ENCODE assay signal across 8 cellular contexts in the genomic region with DNA sequence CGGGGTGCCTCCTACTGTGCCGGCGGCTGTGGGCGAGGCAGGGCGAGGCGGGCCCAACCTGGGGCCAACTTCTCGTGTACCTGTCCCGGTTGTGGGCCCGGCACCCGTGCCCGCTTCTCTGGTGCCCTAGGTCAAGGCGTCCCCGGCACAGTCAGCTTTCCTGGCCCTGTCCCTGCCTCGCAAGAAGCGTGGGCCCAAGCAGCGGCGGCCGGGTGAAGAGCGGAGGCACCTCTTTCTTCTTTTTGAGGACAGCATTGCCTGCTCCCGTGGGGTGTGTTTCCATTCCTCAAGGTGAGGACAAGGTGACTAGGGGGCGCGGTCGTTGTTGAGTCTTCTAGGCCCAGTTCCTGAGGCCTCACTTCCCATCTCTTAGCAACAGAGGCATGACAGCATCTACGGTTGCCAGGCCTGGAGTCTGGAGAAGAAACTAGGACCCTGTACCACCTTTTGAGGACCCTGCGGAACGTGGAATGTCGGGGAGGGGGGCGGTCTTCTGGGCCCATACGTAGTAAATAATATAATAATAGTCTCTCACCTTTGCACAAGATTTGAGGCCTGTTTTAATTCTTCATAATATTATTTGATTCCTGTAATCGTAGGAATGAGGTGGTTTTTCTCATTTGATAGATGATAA. TPM values are rescaled to one million over a fixed set of nuclear protein-coding genes. Genes with fewer than 3 reads are reported as not detected.
DNase-seq lines count a peak whose midpoint lies in the region; ATAC-seq and TF ChIP-seq lines count a peak whose summit lies in the region.

No MANE protein-coding gene starts in this region.

- TF ChIP-seq EP300 in transverse colon (IDR thresholded peaks at IDR 0.05; ENCODE audit: low read depth), result no peak

- no peaks in the 10 kb centered on the region for H3K9me3 Mint-ChIP-seq in chondrocyte (ENCODE audit: low read depth)
- H3K9me3 Mint-ChIP-seq in memory B cell, result no peaks in the 10 kb centered on the region

- peak overlapping the region; percentile 96 to 100 (median 98) for H3K27ac ChIP-seq in transverse colon

- DNase-seq in ELR (ENCODE audit: low read depth), result peak; percentile 44
- no peak for DNase-seq in NT2/D1 (ENCODE audit: low read depth, low spot score)
- no peak for DNase-seq in chondrocyte (ENCODE audit: low spot score)
- no peak for DNase-seq in memory B cell (ENCODE audit: low spot score in 2 of 2)
- DNase-seq in transverse colon, result peak; percentile 81
- DNase-seq in HuH-7.5 (ENCODE audit: low spot score), result no peak
- DNase-seq in GM20000 (ENCODE audit: low spot score), result no peak

- H3K36me3 Mint-ChIP-seq in chondrocyte (ENCODE audit: low read depth) (peaks cover 8% of the 10 kb centered on the region), memory B cell (peaks cover 25% of the 10 kb centered on the region)

- no peaks in the 10 kb centered on the region for H3K9me3 ChIP-seq in NT2/D1 (ENCODE audit: insufficient read depth, low read length)
- H3K9me3 ChIP-seq in transverse colon, result no peaks in the 10 kb centered on the region

- H3K9ac ChIP-seq in NT2/D1 (ENCODE audit: insufficient read length, low read depth), result peak overlapping the region; percentile 84

- H3K4me1 ChIP-seq in NT2/D1 (ENCODE audit: insufficient read depth, insufficient read length) (no peaks in the 10 kb centered on the region), transverse colon (peaks cover 12 to 45% (median 30%) of the 10 kb centered on the region in 4 donors)

- H3K4me3 Mint-ChIP-seq in chondrocyte (ENCODE audit: unreplicated experiment) (peak overlapping the region; percentile 74), memory B cell (peak overlapping the region; percentile 89)

- in situ Hi-C loops in transverse colon (cut with MboI; ENCODE audit: low pct_ligation_motif_present in 1 of 4, low pct_unique_long_range_greater_than_20kb in 1 of 4, low sequenced_read_pairs in 3 of 4), result no loop called here

- intact Hi-C loops in transverse colon (cut with DNase I; ENCODE audit: low total_unique reads), result no loop called here

- peaks cover 33% of the 10 kb centered on the region for H3K4me1 Mint-ChIP-seq in chondrocyte (ENCODE audit: low read depth)
- peaks cover 41% of the 10 kb centered on the region for H3K4me1 Mint-ChIP-seq in memory B cell

- peaks cover 54% of the 10 kb centered on the region for H3K36me3 ChIP-seq in NT2/D1 (ENCODE audit: insufficient read depth, insufficient read length, low read length)
- peaks cover 0 to 27% (median 12%) of the 10 kb centered on the region in 4 donors for H3K36me3 ChIP-seq in transverse colon

- peak; percentile 12 for ATAC-seq in GM21825 (IDR thresholded peaks at IDR 0.05; ENCODE audit: unreplicated experiment)
- ATAC-seq in memory B cell (ENCODE audit: low read depth), result peak; percentile 22

- 2 to 4% methylated on average over 6 to 17 of the region's 30 CpGs for whole genome bisulfite sequencing in transverse colon (ENCODE audit: low coverage in 1 of 2), 2 donors

- H3K27me3 ChIP-seq in NT2/D1 (ENCODE audit: insufficient read depth, insufficient read length) (no peaks in the 10 kb centered on the region), transverse colon (no peaks in the 10 kb centered on the region)

- peak overlapping the region; percentile 96 for H3K27ac Mint-ChIP-seq in chondrocyte (ENCODE audit: unreplicated experiment)
- H3K27ac Mint-ChIP-seq in memory B cell, result peak overlapping the region; percentile 99

- H3K4me3 ChIP-seq in NT2/D1 (ENCODE audit: insufficient read length, low read depth) (peak overlapping the region; percentile 73), transverse colon (peak overlapping the region; percentile 72 to 100 (median 88))

- peak; percentile 52 for TF ChIP-seq POLR2A in transverse colon (IDR thresholded peaks at IDR 0.05)

- H3K27me3 Mint-ChIP-seq in chondrocyte (ENCODE audit: low read depth) (no peaks in the 10 kb centered on the region), memory B cell (no peaks in the 10 kb centered on the region)

- TF ChIP-seq CTCF in chondrocyte (IDR thresholded peaks at IDR 0.05), result no peak
- no peak for TF ChIP-seq CTCF in transverse colon (IDR thresholded peaks at IDR 0.05)
- TF ChIP-seq CTCF in GM20000 (IDR thresholded peaks at IDR 0.05; ENCODE audit: extremely low read depth, missing control alignments), result no peak

RNA-seq across cellular contexts. Expression of a gene that starts 0.4 kb away (rescaled TPM):
- total RNA-seq in chondrocyte (60.9 to 85.6 TPM (median 62.4 TPM) in 3 replicates), transverse colon (100 to 1,000 TPM; 164 to 351 (median 255) TPM)

RNA-seq across cellular contexts. Expression of a gene that starts 0.8 kb away (rescaled TPM):
- total RNA-seq in chondrocyte (22.5 to 32.4 TPM (median 26.8 TPM) in 3 replicates), transverse colon (10 to 100 TPM in 3 of 4 donors, 1 to 10 TPM in 1; 3.0 to 33.9 (median 25.0) TPM)

RNA-seq across cellular contexts. Expression of a gene that starts 22.7 kb away (rescaled TPM):
- total RNA-seq in chondrocyte, result 37.7 to 42.0 TPM (median 40.8 TPM) in 3 replicates
- total RNA-seq in transverse colon, result 10 to 100 TPM; 22.7 to 64.0 (median 49.7) TPM

Comparison
In these comparisons a context has a peak if more than half of its experiments do, and no peak if none do; other contexts are left out.
1. DNase-seq: peak in ELR (single experiment) and transverse colon (single experiment); none in NT2/D1 (single experiment), chondrocyte (single experiment), memory B cell (0 of 2), HuH-7.5 (single experiment) and GM20000 (single experiment).